ENCODE assay signal across 16 cellular contexts in genomic region chr17:14736631-14737030, GRCh38.
A peak's percentile ranks its signal among the peaks of the same experiment; 100 is the strongest.
DNase-seq lines count a peak whose midpoint lies in the region; ATAC-seq and TF ChIP-seq lines count a peak whose summit lies in the region.
"Had no signal": no experiment of that assay in that cellular context is flagged by ENCODE, and none has a peak within 500 bp of the region (broad histone marks: within the 10 kb centered on the region; RNA-seq: fewer than 3 reads in every experiment).

No MANE protein-coding gene starts in this region.

- H4K91ac ChIP-seq in trophoblast cell (ENCODE audit: low read depth, low read length) = no peak overlapping the region

- H3K9me3 ChIP-seq in OCI-LY7 (ENCODE audit: low read length) = no peaks in the 10 kb centered on the region
- no peaks in the 10 kb centered on the region for H3K9me3 ChIP-seq in endodermal cell (ENCODE audit: control insufficient read depth, low read length)
- H3K9me3 ChIP-seq in trophoblast cell (ENCODE audit: insufficient read depth, low read depth, low read length) = peaks cover 3% of the 10 kb centered on the region

- H3K4me3 Mint-ChIP-seq in endodermal cell = no peak overlapping the region
- H3K4me3 Mint-ChIP-seq: CD4-positive, alpha-beta memory T cell; GM23338 had no signal

- H4K8ac ChIP-seq in trophoblast cell (ENCODE audit: low read depth, low read length) = no peak overlapping the region

- peaks cover 10% of the 10 kb centered on the region for H3K4me1 Mint-ChIP-seq in endodermal cell
- H3K4me1 Mint-ChIP-seq: CD4-positive, alpha-beta memory T cell had no signal

- H3K36me3 ChIP-seq in ACC112 (ENCODE audit: insufficient read depth, low read length) = no peaks in the 10 kb centered on the region
- no peaks in the 10 kb centered on the region for H3K36me3 ChIP-seq in OCI-LY7 (ENCODE audit: insufficient read depth, low read length)
- H3K36me3 ChIP-seq in endodermal cell (ENCODE audit: control insufficient read depth, insufficient read depth, low read length) = no peaks in the 10 kb centered on the region
- no peaks in the 10 kb centered on the region for H3K36me3 ChIP-seq in trophoblast cell (ENCODE audit: control insufficient read depth in 1 of 2, insufficient read depth in 2 of 2, low read length in 2 of 2)

- H3K27ac ChIP-seq in ACC112 (ENCODE audit: low read depth, low read length) (peak overlapping the region; percentile 100), OCI-LY7 (ENCODE audit: low read depth, low read length, poor library complexity, severe bottlenecking) (no peak overlapping the region), endodermal cell (ENCODE audit: low read depth, low read length) (no peak overlapping the region), trophoblast cell (ENCODE audit: low read depth, low read length) (no peak overlapping the region)
- H3K27ac ChIP-seq: C4-2B had no signal

- H3K4me2 ChIP-seq in OCI-LY7 (ENCODE audit: low read length) (no peak overlapping the region), trophoblast cell (ENCODE audit: low read length) (no peak overlapping the region)
- H3K4me2 ChIP-seq: GM23338 had no signal

- H3K18ac ChIP-seq in trophoblast cell (ENCODE audit: low read length) = no peak overlapping the region

- 77 to 92% methylated on average over 4 to 6 of the region's 6 CpGs for WGBS in endodermal cell (ENCODE audit: insufficient coverage in 1 of 2, insufficient read length in 1 of 2), 2 experiments
- WGBS in trophoblast cell (ENCODE audit: extremely low coverage, insufficient coverage, insufficient read length) = no CpG with 5 or more reads among the region's 6 CpGs

- no peaks in the 10 kb centered on the region for H4K20me1 ChIP-seq in OCI-LY7 (ENCODE audit: insufficient read depth, low read length)

- H3K27me3 Mint-ChIP-seq in endodermal cell (ENCODE audit: insufficient read depth) = no peaks in the 10 kb centered on the region

- H3K27me3 ChIP-seq in ACC112 (ENCODE audit: insufficient read depth, low read length) = no peaks in the 10 kb centered on the region
- no peaks in the 10 kb centered on the region for H3K27me3 ChIP-seq in endodermal cell (ENCODE audit: control insufficient read depth, insufficient read depth, low read length, poor library complexity, severe bottlenecking)
- H3K27me3 ChIP-seq in trophoblast cell (ENCODE audit: insufficient read depth, low read length) = no peaks in the 10 kb centered on the region

- no peak overlapping the region for H4K12ac ChIP-seq in trophoblast cell (ENCODE audit: low read depth, low read length)

- H3K4ac ChIP-seq in trophoblast cell (ENCODE audit: low read depth, low read length) = no peak overlapping the region

- H3K9ac ChIP-seq in endodermal cell (ENCODE audit: extremely low read depth, low read length, poor library complexity, severe bottlenecking) (no peak overlapping the region), trophoblast cell (ENCODE audit: low read length) (no peak overlapping the region)

- H3K79me1 ChIP-seq in trophoblast cell (ENCODE audit: low read length) = peaks cover 8% of the 10 kb centered on the region

- H2BK5ac ChIP-seq in trophoblast cell (ENCODE audit: low read depth, low read length, poor library complexity) = no peak overlapping the region

- intact Hi-C loops in OCI-LY7 (cut with micrococcal nuclease; ENCODE audit: unreplicated experiment) = no loop called here

- H3K9me2 ChIP-seq in OCI-LY7 (ENCODE audit: insufficient read depth, low read length) = no peaks in the 10 kb centered on the region

- TF ChIP-seq CTCF in OCI-LY7 (conservative IDR thresholded peaks at IDR 0.05; ENCODE audit: low read length) (no peak), endodermal cell (conservative IDR thresholded peaks at IDR 0.05) (no peak)

- H3K4me1 ChIP-seq in ACC112 (ENCODE audit: control insufficient read depth, insufficient read depth, low read length, unreplicated experiment) (peaks cover 47% of the 10 kb centered on the region), OCI-LY7 (ENCODE audit: insufficient read depth, low read length, poor library complexity, severe bottlenecking) (peaks cover 18% of the 10 kb centered on the region), endodermal cell (ENCODE audit: control insufficient read depth, insufficient read depth, low read length) (peaks cover 4% of the 10 kb centered on the region), trophoblast cell (ENCODE audit: control insufficient read depth in 1 of 2, insufficient read depth in 2 of 2, low read length in 2 of 2) (peaks cover 12 to 19% of the 10 kb centered on the region in 2 experiments)

- no peak overlapping the region for H3K4me3 ChIP-seq in ACC112 (ENCODE audit: low read depth, low read length)
- no peak overlapping the region for H3K4me3 ChIP-seq in OCI-LY7 (ENCODE audit: low read depth, low read length, poor library complexity, severe bottlenecking)
- H3K4me3 ChIP-seq in endodermal cell (ENCODE audit: low read length) = no peak overlapping the region
- no peak overlapping the region for H3K4me3 ChIP-seq in trophoblast cell (ENCODE audit: low read depth, low read length)
- H3K4me3 ChIP-seq: GM23338 had no signal

- no peak for ATAC-seq in GM21528 (IDR thresholded peaks at IDR 0.05; ENCODE audit: low FRiP score, unreplicated experiment)
- ATAC-seq: GM23338 had no signal

- H3K14ac ChIP-seq in trophoblast cell (ENCODE audit: low read length) = no peak overlapping the region

- no peaks in the 10 kb centered on the region for H3K79me2 ChIP-seq in ACC112 (ENCODE audit: control insufficient read depth, insufficient read depth, low read length, unreplicated experiment)
- H3K79me2 ChIP-seq in OCI-LY7 (ENCODE audit: insufficient read depth, low read depth, low read length) = no peaks in the 10 kb centered on the region
- H3K79me2 ChIP-seq in trophoblast cell (ENCODE audit: control insufficient read depth, insufficient read depth, low read length, poor library complexity) = no peaks in the 10 kb centered on the region

- H3K9me3 Mint-ChIP-seq in endodermal cell = no peaks in the 10 kb centered on the region
- H3K9me3 Mint-ChIP-seq: GM23338 had no signal

- no peak overlapping the region for H3K27ac Mint-ChIP-seq in endodermal cell
- H3K27ac Mint-ChIP-seq: CD4-positive, alpha-beta memory T cell; GM23338 had no signal

- CTCF ChIA-PET in OCI-LY7 (lab: Charles Lee; ENCODE audit: unreplicated experiment) = no interaction called here

- peak overlapping the region; percentile 35 for H2AK5ac ChIP-seq in trophoblast cell (ENCODE audit: low read length)

- H3K36me3 Mint-ChIP-seq in endodermal cell (ENCODE audit: low read depth) = no peaks in the 10 kb centered on the region
- H3K36me3 Mint-ChIP-seq: CD4-positive, alpha-beta memory T cell had no signal

- H2AFZ ChIP-seq in ACC112 (ENCODE audit: low read length, unreplicated experiment) (peak overlapping the region; percentile 58), OCI-LY7 (ENCODE audit: low read length) (peak overlapping the region; percentile 4; the same call in 1 of the 2 replicates), trophoblast cell (ENCODE audit: insufficient read depth, low read length, poor library complexity) (no peak overlapping the region)
- H2AFZ ChIP-seq: GM23338 had no signal

- H2BK12ac ChIP-seq in trophoblast cell (ENCODE audit: low read length) = peak overlapping the region; percentile 43

- POLR2A ChIA-PET in OCI-LY7 (lab: Charles Lee) = interaction anchor here (0.8 kb wide), 1 partner anchor 155 kb away, joined by 4 read pairs; no protein-coding TSS in a partner anchor

- BruUV-seq in OCI-LY7 (replicated peaks; lab: Mats Ljungman, UMichigan) = no TSS peak

- DNase-seq in OCI-LY7 (ENCODE audit: low spot score) (no peak), endodermal cell (peak; percentile 42), trophoblast cell (no peak), ureter (ENCODE audit: low spot score) (no peak), anterior cingulate cortex (lab: John Stamatoyannopoulos, UW) (no peak), hypothalamus (lab: John Stamatoyannopoulos, UW) (no peak)
- DNase-seq: AML-193; CD4-positive, alpha-beta memory T cell; DMS153; DMS79; GDM1; HCEC 1CT had no signal

- H2BK120ac ChIP-seq in trophoblast cell (ENCODE audit: insufficient read depth, low read length, poor library complexity) = no peak overlapping the region

- no peak overlapping the region for H3K23ac ChIP-seq in trophoblast cell (ENCODE audit: low read length)
